35 cellular contexts compared by ENCODE assay signal in genomic region chr6:130470777-130471176, GRCh38.
"Had no signal": no experiment of that assay in that cellular context is flagged by ENCODE, and none has a peak within 500 bp of the region (broad histone marks: within the 10 kb centered on the region; RNA-seq: fewer than 3 reads in every experiment).

No MANE protein-coding gene starts in this region.

- H3K9me3 ChIP-seq: ascending aorta had no signal

- H3K27me3 Mint-ChIP-seq: activated CD4-positive, alpha-beta memory T cell treated with anti-CD3 and anti-CD28 coated beads for 36 hours; activated CD4-positive, alpha-beta T cell treated with anti-CD3 and anti-CD28 coated beads, Interleukin-2, amount 10 ng/mL, durations not matched to agents 24 days and 14 days; activated CD8-positive, alpha-beta memory T cell treated with anti-CD3 and anti-CD28 coated beads, Interleukin-2, amount 10 ng/mL, durations not matched to agents 7 days and 5 days; activated naive CD4-positive, alpha-beta T cell treated with anti-CD3 and anti-CD28 coated beads, Interleukin-2, amount 50 U/mL, for 24 hours; activated naive CD8-positive, alpha-beta T cell; activated naive CD8-positive, alpha-beta T cell treated with anti-CD3 and anti-CD28 coated beads, Interleukin-2, amount 10 ng/mL, durations not matched to agents 7 days and 5 days; activated naive CD8-positive, alpha-beta T cell treated with anti-CD3 and anti-CD28 coated beads, Interleukin-2, amount 50 U/mL, for 24 hours; activated T-cell treated with anti-CD3 and anti-CD28 coated beads, Interleukin-2, amount 50 U/mL, for 24 hours had no signal

- H3K4me1 Mint-ChIP-seq: activated B cell treated with CpG ODN at 0.5 μM for 24 hours; activated naive CD4-positive, alpha-beta T cell treated with anti-CD3 and anti-CD28 coated beads, Interleukin-2, amount 50 U/mL, for 24 hours had no signal

- H3K27me3 ChIP-seq: ascending aorta, breast epithelium had no signal

- ATAC-seq: activated CD8-positive, alpha-beta memory T cell treated with anti-CD3 and anti-CD28 coated beads, Interleukin-2, amount 10 ng/mL, durations not matched to agents 7 days and 5 days; activated CD8-positive, alpha-beta T cell treated with anti-CD3 and anti-CD28 coated beads, Interleukin-2, amount 10 ng/mL, durations not matched to agents 7 days and 5 days; activated naive CD8-positive, alpha-beta T cell treated with anti-CD3 and anti-CD28 coated beads, Interleukin-2, amount 50 U/mL, for 24 hours had no signal

- FAIRE-seq: TTC549 had no signal

- H3K36me3 Mint-ChIP-seq: activated CD4-positive, alpha-beta memory T cell treated with anti-CD3 and anti-CD28 coated beads for 36 hours; activated naive CD4-positive, alpha-beta T cell treated with anti-CD3 and anti-CD28 coated beads, Interleukin-2, amount 10 ng/mL, durations not matched to agents 7 days and 5 days; activated naive CD4-positive, alpha-beta T cell treated with anti-CD3 and anti-CD28 coated beads, Interleukin-2, amount 50 U/mL, for 24 hours; brain had no signal

- H3K4me3 Mint-ChIP-seq: activated B cell treated with CpG ODN at 0.5 μM for 24 hours; activated CD4-positive, alpha-beta memory T cell treated with anti-CD3 and anti-CD28 coated beads for 36 hours; activated CD4-positive, alpha-beta T cell treated with anti-CD3 and anti-CD28 coated beads, Interleukin-2, amount 10 ng/mL, durations not matched to agents 24 days and 14 days; activated CD8-positive, alpha-beta memory T cell treated with anti-CD3 and anti-CD28 coated beads, Interleukin-2, amount 10 ng/mL, durations not matched to agents 7 days and 5 days; activated CD8-positive, alpha-beta T cell treated with anti-CD3 and anti-CD28 coated beads, Interleukin-2, amount 10 ng/mL, durations not matched to agents 7 days and 5 days; activated naive CD4-positive, alpha-beta T cell treated with anti-CD3 and anti-CD28 coated beads, Interleukin-2, amount 10 ng/mL, durations not matched to agents 7 days and 5 days; activated naive CD4-positive, alpha-beta T cell treated with anti-CD3 and anti-CD28 coated beads, Interleukin-2, amount 50 U/mL, for 24 hours; activated naive CD8-positive, alpha-beta T cell; activated naive CD8-positive, alpha-beta T cell treated with anti-CD3 and anti-CD28 coated beads, Interleukin-2, amount 10 ng/mL, durations not matched to agents 7 days and 5 days; activated naive CD8-positive, alpha-beta T cell treated with anti-CD3 and anti-CD28 coated beads, Interleukin-2, amount 50 U/mL, for 24 hours; activated T-cell treated with anti-CD3 and anti-CD28 coated beads, Interleukin-2, amount 50 U/mL, for 24 hours; brain; T-helper 1 cell treated with Interleukin-12 subunit alpha and Interleukin-12 subunit beta and Interleukin-4 antibody, amounts not matched to agents 30 μg/mL and 1 μg/mL, for 36 hours; T-helper 2 cell treated with Interferon-gamma antibody and Interleukin-4, amounts not matched to agents 5 μg/mL and 100 μg/mL, for 36 hours had no signal

- DNase-seq: activated B cell treated with CpG ODN at 0.5 μM for 24 hours; activated CD4-positive, alpha-beta memory T cell treated with anti-CD3 and anti-CD28 coated beads for 36 hours; activated CD4-positive, alpha-beta T cell treated with anti-CD3 and anti-CD28 coated beads for 4 hours; activated CD4-positive, alpha-beta T cell treated with anti-CD3 and anti-CD28 coated beads, Interleukin-2, amount 10 ng/mL, durations not matched to agents 24 days and 14 days; activated CD4-positive, alpha-beta T cell treated with anti-CD3 and anti-CD28 coated beads, Interleukin-2, amount 50 U/mL, for 1 hour; activated CD4-positive, alpha-beta T cell treated with anti-CD3 and anti-CD28 coated beads, Interleukin-2, amount 50 U/mL, for 4 hours; activated CD4-positive, CD25-positive, alpha-beta regulatory T cell treated with anti-CD3 and anti-CD28 coated beads, Interleukin-2, amount 50 U/mL, for 72 hours; activated CD8-positive, alpha-beta memory T cell treated with anti-CD3 and anti-CD28 coated beads for 24 hours; activated CD8-positive, alpha-beta memory T cell treated with anti-CD3 and anti-CD28 coated beads, Interleukin-2, amount 10 ng/mL, durations not matched to agents 7 days and 5 days; activated CD8-positive, alpha-beta memory T cell treated with anti-CD3 and anti-CD28 coated beads, Interleukin-2, amount 50 U/mL, for 48 hours; activated CD8-positive, alpha-beta T cell treated with anti-CD3 and anti-CD28 coated beads, Interleukin-2, amount 10 ng/mL, durations not matched to agents 7 days and 5 days; activated effector memory CD4-positive, alpha-beta T cell treated with Interleukin-2 at 50 U/mL for 16 hours; activated gamma-delta T cell; activated naive CD4-positive, alpha-beta T cell treated with anti-CD3 and anti-CD28 coated beads, Interleukin-2, amount 10 ng/mL, durations not matched to agents 7 days and 5 days; activated naive CD4-positive, alpha-beta T cell treated with Interleukin-2 at 50 U/mL for 16 hours; activated naive CD8-positive, alpha-beta T cell treated with anti-CD3 and anti-CD28 coated beads, Interleukin-2, amount 10 ng/mL, durations not matched to agents 7 days and 5 days; activated naive CD8-positive, alpha-beta T cell treated with anti-CD3 and anti-CD28 coated beads, Interleukin-2, amount 50 U/mL, for 24 hours; activated T-cell treated with anti-CD3 and anti-CD28 coated beads, Interleukin-2, amount 50 U/mL, for 24 hours; activated T-cell treated with anti-CD3 and anti-CD28 coated beads, Interleukin-2, amount 50 U/mL, for 48 hours; amygdala; anterior cingulate cortex; central memory CD4-positive, alpha-beta T cell; T-helper 1 cell; T-helper 2 cell; T-helper 9 cell had no signal

- H3K27ac ChIP-seq: ascending aorta, breast epithelium, VCaP had no signal

- H3K9me3 Mint-ChIP-seq: activated B cell treated with CpG ODN at 0.5 μM for 24 hours; activated CD4-positive, alpha-beta memory T cell treated with anti-CD3 and anti-CD28 coated beads for 36 hours had no signal

- H3K27ac Mint-ChIP-seq: activated B cell treated with CpG ODN at 0.5 μM for 24 hours; activated CD4-positive, alpha-beta memory T cell treated with anti-CD3 and anti-CD28 coated beads for 36 hours; activated CD4-positive, alpha-beta T cell treated with anti-CD3 and anti-CD28 coated beads, Interleukin-2, amount 10 ng/mL, durations not matched to agents 24 days and 14 days; activated CD8-positive, alpha-beta memory T cell treated with anti-CD3 and anti-CD28 coated beads, Interleukin-2, amount 10 ng/mL, durations not matched to agents 7 days and 5 days; activated CD8-positive, alpha-beta T cell treated with anti-CD3 and anti-CD28 coated beads, Interleukin-2, amount 10 ng/mL, durations not matched to agents 7 days and 5 days; activated naive CD4-positive, alpha-beta T cell treated with anti-CD3 and anti-CD28 coated beads, Interleukin-2, amount 10 ng/mL, durations not matched to agents 7 days and 5 days; activated naive CD4-positive, alpha-beta T cell treated with anti-CD3 and anti-CD28 coated beads, Interleukin-2, amount 50 U/mL, for 24 hours; activated naive CD8-positive, alpha-beta T cell; activated naive CD8-positive, alpha-beta T cell treated with anti-CD3 and anti-CD28 coated beads, Interleukin-2, amount 10 ng/mL, durations not matched to agents 7 days and 5 days; activated naive CD8-positive, alpha-beta T cell treated with anti-CD3 and anti-CD28 coated beads, Interleukin-2, amount 50 U/mL, for 24 hours; activated T-cell treated with anti-CD3 and anti-CD28 coated beads, Interleukin-2, amount 50 U/mL, for 24 hours; activated T-helper 2 cell treated with anti-CD3 and anti-CD28 coated beads, Interferon-gamma antibody, Interleukin-2, Interleukin-4, amounts not matched to agents 10 μg/mL and 5 μg/mL and 100 μg/mL, durations not matched to agents 14 hours and 24 hours and 36 hours; brain; T-helper 1 cell treated with Interleukin-12 subunit alpha and Interleukin-12 subunit beta and Interleukin-4 antibody, amounts not matched to agents 30 μg/mL and 1 μg/mL, for 36 hours; T-helper 2 cell treated with Interferon-gamma antibody and Interleukin-4, amounts not matched to agents 5 μg/mL and 100 μg/mL, for 36 hours had no signal

- H3K4me3 ChIP-seq: ascending aorta, breast epithelium had no signal

- H3K36me3 ChIP-seq: ascending aorta, breast epithelium had no signal

- H3K4me1 ChIP-seq: ascending aorta, breast epithelium had no signal
